25 cellular contexts compared by ENCODE assay signal in genomic region chr5:139956342-139956741, GRCh38.
"Had no signal": no experiment of that assay in that cellular context is flagged by ENCODE, and none has a peak within 500 bp of the region (broad histone marks: within the 10 kb centered on the region; RNA-seq: fewer than 3 reads in every experiment).

No MANE protein-coding gene starts in this region.

- H3K4me1 ChIP-seq: ascending aorta had no signal

- H3K27me3 Mint-ChIP-seq: activated CD4-positive, alpha-beta T cell treated with anti-CD3 and anti-CD28 coated beads for 36 hours; activated naive CD4-positive, alpha-beta T cell treated with anti-CD3 and anti-CD28 coated beads, Interleukin-2, amount 50 U/mL, for 24 hours; activated naive CD8-positive, alpha-beta T cell treated with anti-CD3 and anti-CD28 coated beads for 36 hours had no signal

- H3K36me3 ChIP-seq: adrenal gland, ascending aorta, brain microvascular endothelial cell had no signal

- H3K36me3 Mint-ChIP-seq: activated naive CD4-positive, alpha-beta T cell treated with anti-CD3 and anti-CD28 coated beads, Interleukin-2, amount 50 U/mL, for 24 hours; activated naive CD8-positive, alpha-beta T cell treated with anti-CD3 and anti-CD28 coated beads for 36 hours had no signal

- H3K4me1 Mint-ChIP-seq: activated CD4-positive, alpha-beta T cell treated with anti-CD3 and anti-CD28 coated beads for 36 hours; activated naive CD4-positive, alpha-beta T cell treated with anti-CD3 and anti-CD28 coated beads, Interleukin-2, amount 50 U/mL, for 24 hours; activated naive CD8-positive, alpha-beta T cell treated with anti-CD3 and anti-CD28 coated beads for 36 hours; activated naive CD8-positive, alpha-beta T cell treated with anti-CD3 and anti-CD28 coated beads, Interleukin-2, amount 50 U/mL, for 24 hours had no signal

- H3K4me3 Mint-ChIP-seq: activated CD4-positive, alpha-beta T cell treated with anti-CD3 and anti-CD28 coated beads for 36 hours; activated CD8-positive, alpha-beta T cell treated with anti-CD3 and anti-CD28 coated beads for 36 hours; activated naive CD4-positive, alpha-beta T cell treated with anti-CD3 and anti-CD28 coated beads for 36 hours; activated naive CD4-positive, alpha-beta T cell treated with anti-CD3 and anti-CD28 coated beads, Interleukin-2, amount 50 U/mL, for 24 hours; activated naive CD8-positive, alpha-beta T cell treated with anti-CD3 and anti-CD28 coated beads for 36 hours; activated naive CD8-positive, alpha-beta T cell treated with anti-CD3 and anti-CD28 coated beads, Interleukin-2, amount 50 U/mL, for 24 hours; activated T-cell treated with anti-CD3 and anti-CD28 coated beads, Interleukin-2, amount 50 U/mL, for 4 hours; activated T-helper 1 cell treated with anti-CD3 and anti-CD28 coated beads, Interleukin-12 subunit alpha, Interleukin-12 subunit beta, Interleukin-2, Interleukin-4 antibody, amounts not matched to agents 30 ng/mL and 10 ng/mL and 1 ng/mL, durations not matched to agents 14 hours and 24 hours and 36 hours; central memory CD8-positive, alpha-beta T cell had no signal

- H3K27me3 ChIP-seq: adrenal gland, ascending aorta, brain microvascular endothelial cell had no signal

- DNase-seq: activated CD4-positive, alpha-beta T cell treated with anti-CD3 and anti-CD28 coated beads for 36 hours; activated CD4-positive, alpha-beta T cell treated with anti-CD3 and anti-CD28 coated beads, Interleukin-2, amount 50 U/mL, for 1 hour; activated CD4-positive, alpha-beta T cell treated with anti-CD3 and anti-CD28 coated beads, Interleukin-2, amount 50 U/mL, for 48 hours; activated CD4-positive, CD25-positive, alpha-beta regulatory T cell; activated CD4-positive, CD25-positive, alpha-beta regulatory T cell treated with anti-CD3 and anti-CD28 coated beads, Interleukin-2, amount 50 U/mL, for 72 hours; activated CD8-positive, alpha-beta memory T cell treated with anti-CD3 and anti-CD28 coated beads for 24 hours; activated CD8-positive, alpha-beta T cell treated with anti-CD3 and anti-CD28 coated beads for 36 hours; activated effector memory CD4-positive, alpha-beta T cell treated with anti-CD3 and anti-CD28 coated beads, Interleukin-2, amount 50 U/mL, for 16 hours; activated naive CD4-positive, alpha-beta T cell treated with anti-CD3 and anti-CD28 coated beads for 36 hours; activated naive CD8-positive, alpha-beta T cell treated with anti-CD3 and anti-CD28 coated beads for 36 hours; activated naive CD8-positive, alpha-beta T cell treated with anti-CD3 and anti-CD28 coated beads, Interleukin-2, amount 50 U/mL, for 24 hours; activated T-cell treated with anti-CD3 and anti-CD28 coated beads, Interleukin-2, amount 50 U/mL, for 4 hours; brain microvascular endothelial cell; cortex of kidney; dermis blood vessel endothelial cell; effector CD8-positive, alpha-beta T cell; foreskin fibroblast; T-helper 2 cell had no signal

- H3K9me3 ChIP-seq: adrenal gland, ascending aorta had no signal

- H3K27ac ChIP-seq: adrenal gland, ascending aorta, brain microvascular endothelial cell had no signal

- FAIRE-seq: frontal cortex had no signal

- H3K9me3 Mint-ChIP-seq: activated CD8-positive, alpha-beta T cell treated with anti-CD3 and anti-CD28 coated beads for 36 hours; activated naive CD4-positive, alpha-beta T cell treated with anti-CD3 and anti-CD28 coated beads for 36 hours; activated naive CD4-positive, alpha-beta T cell treated with anti-CD3 and anti-CD28 coated beads, Interleukin-2, amount 50 U/mL, for 24 hours; activated naive CD8-positive, alpha-beta T cell treated with anti-CD3 and anti-CD28 coated beads for 36 hours; activated naive CD8-positive, alpha-beta T cell treated with anti-CD3 and anti-CD28 coated beads, Interleukin-2, amount 50 U/mL, for 24 hours; activated T-cell treated with anti-CD3 and anti-CD28 coated beads, Interleukin-2, amount 50 U/mL, for 4 hours; activated T-helper 1 cell treated with anti-CD3 and anti-CD28 coated beads, Interleukin-12 subunit alpha, Interleukin-12 subunit beta, Interleukin-2, Interleukin-4 antibody, amounts not matched to agents 30 ng/mL and 10 ng/mL and 1 ng/mL, durations not matched to agents 14 hours and 24 hours and 36 hours; activated T-helper 2 cell treated with anti-CD3 and anti-CD28 coated beads, Interferon-gamma antibody, Interleukin-2, Interleukin-4, amounts not matched to agents 10 μg/mL and 5 μg/mL and 100 μg/mL, durations not matched to agents 14 hours and 24 hours and 36 hours; central memory CD8-positive, alpha-beta T cell had no signal

- H3K27ac Mint-ChIP-seq: activated CD4-positive, alpha-beta T cell treated with anti-CD3 and anti-CD28 coated beads for 36 hours; activated CD8-positive, alpha-beta T cell treated with anti-CD3 and anti-CD28 coated beads for 36 hours; activated naive CD4-positive, alpha-beta T cell treated with anti-CD3 and anti-CD28 coated beads for 36 hours; activated naive CD4-positive, alpha-beta T cell treated with anti-CD3 and anti-CD28 coated beads, Interleukin-2, amount 50 U/mL, for 24 hours; activated naive CD8-positive, alpha-beta T cell treated with anti-CD3 and anti-CD28 coated beads for 36 hours; activated naive CD8-positive, alpha-beta T cell treated with anti-CD3 and anti-CD28 coated beads, Interleukin-2, amount 50 U/mL, for 24 hours; activated T-helper 1 cell treated with anti-CD3 and anti-CD28 coated beads, Interleukin-12 subunit alpha, Interleukin-12 subunit beta, Interleukin-2, Interleukin-4 antibody, amounts not matched to agents 30 ng/mL and 10 ng/mL and 1 ng/mL, durations not matched to agents 14 hours and 24 hours and 36 hours; activated T-helper 2 cell treated with anti-CD3 and anti-CD28 coated beads, Interferon-gamma antibody, Interleukin-2, Interleukin-4, amounts not matched to agents 10 μg/mL and 5 μg/mL and 100 μg/mL, durations not matched to agents 14 hours and 24 hours and 36 hours had no signal

- H3K4me3 ChIP-seq: adrenal gland, ascending aorta had no signal
